Comparison of ENCODE assay signal across 7 cellular contexts in genomic region chr2:74206180-74206688, GRCh38. TPM values are rescaled to one million over a fixed set of nuclear protein-coding genes. Genes with fewer than 3 reads are reported as not detected.
DNase-seq lines count a peak whose midpoint lies in the region; ATAC-seq and TF ChIP-seq lines count a peak whose summit lies in the region.

No MANE protein-coding gene starts in this region.

- peak overlapping the region in 1 of 2 donors; percentile 36 for H3K27ac ChIP-seq in uterus

- no peaks in the 10 kb centered on the region for H3K36me3 ChIP-seq in uterus

- H3K4me1 Mint-ChIP-seq in natural killer cell treated with Interleukin-12 subunit alpha and Interleukin-12 subunit beta and Interleukin-15 and Interleukin-18, amount 100 ng/mL, for 72 hours (ENCODE audit: low read depth in 2 of 2) = peaks cover 58 to 64% of the 10 kb centered on the region in 2 donors

- no peak overlapping the region for H3K4me3 ChIP-seq in choroid plexus epithelial cell (ENCODE audit: low read depth, low read length)
- H3K4me3 ChIP-seq in uterus = no peak overlapping the region

- ATAC-seq in GM19023 (IDR thresholded peaks at IDR 0.05; ENCODE audit: unreplicated experiment) (peak; percentile 84), HG02852 (IDR thresholded peaks at IDR 0.05; ENCODE audit: unreplicated experiment) (peak; percentile 87)
- ATAC-seq in natural killer cell treated with Interleukin-12 subunit alpha and Interleukin-12 subunit beta and Interleukin-15 and Interleukin-18, amount 100 ng/mL, for 72 hours = peak; percentile 97

- TF ChIP-seq POLR2A in uterus (IDR thresholded peaks at IDR 0.05) = no peak

- H3K4me3 Mint-ChIP-seq in natural killer cell treated with Interleukin-12 subunit alpha and Interleukin-12 subunit beta and Interleukin-15 and Interleukin-18, amount 100 ng/mL, for 72 hours = peak overlapping the region; percentile 83

- H3K27ac Mint-ChIP-seq in natural killer cell treated with Interleukin-12 subunit alpha and Interleukin-12 subunit beta and Interleukin-15 and Interleukin-18, amount 100 ng/mL, for 72 hours = peak overlapping the region; percentile 98 to 99

- peaks cover 31% of the 10 kb centered on the region for H3K36me3 Mint-ChIP-seq in natural killer cell treated with Interleukin-12 subunit alpha and Interleukin-12 subunit beta and Interleukin-15 and Interleukin-18, amount 100 ng/mL, for 72 hours

- H3K27me3 Mint-ChIP-seq in natural killer cell treated with Interleukin-12 subunit alpha and Interleukin-12 subunit beta and Interleukin-15 and Interleukin-18, amount 100 ng/mL, for 72 hours = no peaks in the 10 kb centered on the region

- no peaks in the 10 kb centered on the region for H3K9me3 ChIP-seq in uterus

- H3K27me3 ChIP-seq in uterus = no peaks in the 10 kb centered on the region

- peaks cover 0 to 7% of the 10 kb centered on the region in 2 donors for H3K4me1 ChIP-seq in uterus

- DNase-seq in RPMI8226 (peak; percentile 79), choroid plexus epithelial cell (ENCODE audit: low read depth) (peak; percentile 82), NCI-H524 treated with DMSO at 0.1 percent for 48 hours (lab: John Stamatoyannopoulos, UW) (no peak), uterus (no peak)
- peak; percentile 89 for DNase-seq in natural killer cell treated with Interleukin-12 subunit alpha and Interleukin-12 subunit beta and Interleukin-15 and Interleukin-18, amount 100 ng/mL, for 72 hours (ENCODE audit: low spot score)

- intact Hi-C loops in uterus (cut with DNase I; ENCODE audit: low total_unique reads) = no loop called here

- no peaks in the 10 kb centered on the region for H3K9me3 Mint-ChIP-seq in natural killer cell treated with Interleukin-12 subunit alpha and Interleukin-12 subunit beta and Interleukin-15 and Interleukin-18, amount 100 ng/mL, for 72 hours

- TF ChIP-seq CTCF in choroid plexus epithelial cell (conservative IDR thresholded peaks at IDR 0.05; ENCODE audit: low read depth, low read length) (no peak), uterus (IDR thresholded peaks at IDR 0.05) (no peak)

RNA-seq across cellular contexts. Expression of gene MTHFD2, which starts 7.8 kb away (rescaled TPM):
- 100 to 1,000 TPM; 384 to 480 TPM for total RNA-seq in natural killer cell treated with Interleukin-12 subunit alpha and Interleukin-12 subunit beta and Interleukin-15 and Interleukin-18, amount 100 ng/mL, for 72 hours
- total RNA-seq in uterus = 10 to 100 TPM; 32.0 to 55.5 (median 42.3) TPM

RNA-seq across cellular contexts. Expression of gene MOB1A, which starts 27.6 kb away (rescaled TPM):
- 100 to 1,000 TPM; 167 to 228 TPM for total RNA-seq in natural killer cell treated with Interleukin-12 subunit alpha and Interleukin-12 subunit beta and Interleukin-15 and Interleukin-18, amount 100 ng/mL, for 72 hours
- 100 to 1,000 TPM in 2 of 4 donors, 10 to 100 TPM in 2; 63.0 to 161 (median 95.3) TPM for total RNA-seq in uterus

RNA-seq across cellular contexts. Expression of gene BOLA3, which starts 58.5 kb away (rescaled TPM):
- 10 to 100 TPM; 68.0 to 72.5 TPM for total RNA-seq in natural killer cell treated with Interleukin-12 subunit alpha and Interleukin-12 subunit beta and Interleukin-15 and Interleukin-18, amount 100 ng/mL, for 72 hours
- 10 to 100 TPM in 3 of 4 donors, 1 to 10 TPM in 1; 9.1 to 54.4 (median 16.1) TPM for total RNA-seq in uterus

Comparison
In these comparisons a context has a peak if more than half of its experiments do, and no peak if none do; other contexts are left out.
1. DNase-seq: peak in RPMI8226 (single experiment), choroid plexus epithelial cell (single experiment) and natural killer cell treated with Interleukin-12 subunit alpha and Interleukin-12 subunit beta and Interleukin-15 and Interleukin-18, amount 100 ng/mL, for 72 hours (single experiment); none in NCI-H524 treated with DMSO at 0.1 percent for 48 hours (single experiment) and uterus (0 of 2).
2. RNA of gene MTHFD2, which starts 7.8 kb away (total RNA-seq): 384 to 480 TPM in natural killer cell treated with Interleukin-12 subunit alpha and Interleukin-12 subunit beta and Interleukin-15 and Interleukin-18, amount 100 ng/mL, for 72 hours; 32.0 to 55.5 TPM in uterus; every median in the first group is over 4 times any median in the second.
3. Peak in every context shown above with its lines, with median percentiles within 50 percentile points of each other: ATAC-seq.